ENCODE assay signal across 2 cellular contexts in the genomic region with DNA sequence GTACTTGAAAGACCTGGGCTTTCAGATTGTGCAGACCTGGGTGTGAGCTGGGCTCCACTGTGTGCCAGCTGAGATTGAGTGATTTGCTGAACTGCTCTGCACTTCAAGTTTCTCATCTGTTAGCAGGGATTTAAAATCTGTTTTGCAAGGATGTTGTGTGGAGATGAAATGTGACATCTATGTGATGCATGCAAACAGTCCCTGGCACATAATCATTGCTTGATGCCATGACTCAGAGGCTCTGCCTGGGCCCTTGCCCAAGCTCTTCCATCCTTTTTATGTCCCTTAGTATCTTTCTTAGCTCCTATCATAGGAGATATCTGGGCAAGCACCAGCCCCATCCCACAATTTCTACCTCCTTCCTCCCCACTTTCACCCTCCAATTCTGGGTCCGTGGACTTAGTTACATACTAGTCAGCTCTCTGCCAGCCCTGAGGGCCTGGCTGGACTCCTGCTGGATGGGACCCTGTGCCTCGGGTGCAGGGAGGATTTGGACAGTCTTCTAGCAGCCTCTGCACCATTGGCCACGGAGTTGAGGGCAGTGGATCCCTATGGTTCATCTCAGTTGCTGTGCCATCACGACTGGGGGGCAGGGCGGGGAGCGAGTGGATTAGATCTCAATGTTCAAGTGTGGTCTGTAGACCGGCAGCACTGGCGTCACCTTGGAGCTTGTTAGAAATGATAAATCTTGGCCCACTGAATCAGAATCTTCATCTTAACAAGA.
TF ChIP-seq lines count a peak whose summit lies in the region.

No MANE protein-coding gene starts in this region.

TF ChIP-seq in H1, 55 proteins besides CTCF, POLR2A, EP300 and RAD21:
- TF ChIP-seq CHD1 (IDR thresholded peaks at IDR 0.05; ENCODE audit: low read depth, low read length) = no peak
- no peak for TF ChIP-seq KDM1A (IDR thresholded peaks at IDR 0.05; ENCODE audit: borderline replicate concordance, low read length)
- TF ChIP-seq POLR2AphosphoS5 (IDR thresholded peaks at IDR 0.05; ENCODE audit: low read depth, low read length) = no peak

TF ChIP-seq in neural cell, 6 proteins besides CTCF, POLR2A, EP300 and RAD21:
- TF ChIP-seq TAF1 (IDR thresholded peaks at IDR 0.05; ENCODE audit: low read depth) (no peak), EZH2 (IDR thresholded peaks at IDR 0.05; ENCODE audit: borderline replicate concordance, insufficient read depth, low read length, poor library complexity, severe bottlenecking) (no peak), POLR2AphosphoS5 (IDR thresholded peaks at IDR 0.05) (no peak), REST (IDR thresholded peaks at IDR 0.05; ENCODE audit: borderline replicate concordance) (no peak), MXI1 (conservative IDR thresholded peaks at IDR 0.05; ENCODE audit: poor library complexity, severe bottlenecking) (no peak), SMC3 (conservative IDR thresholded peaks at IDR 0.05; ENCODE audit: poor library complexity) (no peak)
TF ChIP-seq in neural cell: peak in this region for 0.
